ENCODE assay signal across 19 cellular contexts in the genomic region with DNA sequence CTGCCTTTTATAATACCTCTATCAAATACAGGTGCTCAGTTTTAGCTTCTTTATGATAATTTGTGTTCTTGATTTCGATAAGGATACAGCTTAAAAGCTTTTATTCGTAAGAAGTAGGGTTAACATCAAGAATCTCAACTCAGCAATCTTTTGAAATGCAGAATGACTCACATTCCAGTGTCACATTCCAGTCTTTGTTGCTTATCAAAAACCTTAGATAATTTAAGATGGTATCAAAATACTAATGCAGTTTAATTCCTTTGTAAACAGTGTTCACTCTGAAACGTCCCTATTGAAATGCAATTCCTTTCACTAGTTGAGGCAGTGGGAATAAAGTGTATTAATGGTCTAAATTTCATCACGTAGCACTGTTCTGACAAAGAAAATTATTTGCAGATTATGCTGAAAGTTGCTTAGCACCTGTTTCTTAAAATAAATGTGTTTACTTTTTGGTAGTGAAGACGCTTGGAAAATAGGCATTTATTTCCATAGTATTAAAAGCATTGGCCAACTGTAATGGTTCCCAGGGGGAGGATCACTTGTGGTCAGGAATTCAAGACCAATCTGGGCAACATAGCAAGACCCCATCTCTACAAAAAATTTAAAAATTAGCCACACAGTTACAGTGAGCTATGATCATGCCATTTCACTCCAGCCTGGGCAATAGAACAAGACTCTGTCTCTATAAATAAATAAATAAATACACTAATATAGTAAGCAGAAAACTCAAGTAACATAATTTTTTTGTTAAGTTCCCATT. TPM values are rescaled to one million over a fixed set of nuclear protein-coding genes. Genes with fewer than 3 reads are reported as not detected.
DNase-seq lines count a peak whose midpoint lies in the region; ATAC-seq and TF ChIP-seq lines count a peak whose summit lies in the region.
"Had no signal": no experiment of that assay in that cellular context is flagged by ENCODE, and none has a peak within 500 bp of the region (broad histone marks: within the 10 kb centered on the region; RNA-seq: fewer than 3 reads in every experiment).

No MANE protein-coding gene starts in this region.

- TF ChIP-seq EP300 in sigmoid colon (IDR thresholded peaks at IDR 0.05), result no peak

- H3K27ac Mint-ChIP-seq in GM23338 (no peak overlapping the region; the same call in 1 of the 2 replicates), osteocyte (ENCODE audit: unreplicated experiment) (no peak overlapping the region)

- no peaks in the 10 kb centered on the region for H3K79me2 ChIP-seq in GM23338 (replicated peaks; ENCODE audit: insufficient read depth)

- 78 to 79% methylated on average over 5 of the region's 5 CpGs for WGBS in sigmoid colon, 2 donors

- H3K9me3 ChIP-seq in RWPE2 (ENCODE audit: severe bottlenecking) (no peaks in the 10 kb centered on the region), sigmoid colon (no peaks in the 10 kb centered on the region)
- H3K9me3 ChIP-seq: esophagus squamous epithelium, Peyer's patch, psoas muscle had no signal

- peaks cover 34% of the 10 kb centered on the region for H3K4me1 ChIP-seq in GM23338 (ENCODE audit: insufficient read depth)
- H3K4me1 ChIP-seq in RWPE2 (ENCODE audit: insufficient read depth, poor library complexity, severe bottlenecking), result peaks cover 14% of the 10 kb centered on the region
- H3K4me1 ChIP-seq in sigmoid colon, result peaks cover 0 to 30% (median 23%) of the 10 kb centered on the region in 4 donors
- H3K4me1 ChIP-seq: Peyer's patch, psoas muscle had no signal

- H3K27me3 ChIP-seq in GM23338 (ENCODE audit: insufficient read depth), result no peaks in the 10 kb centered on the region
- H3K27me3 ChIP-seq in RWPE2 (ENCODE audit: insufficient read depth, poor library complexity, severe bottlenecking), result no peaks in the 10 kb centered on the region
- H3K27me3 ChIP-seq in sigmoid colon, result no peaks in the 10 kb centered on the region
- H3K27me3 ChIP-seq: esophagus squamous epithelium, Peyer's patch had no signal

- H3K4me1 Mint-ChIP-seq in GM23338, result peaks cover 25% of the 10 kb centered on the region
- peaks cover 46% of the 10 kb centered on the region for H3K4me1 Mint-ChIP-seq in osteocyte (ENCODE audit: unreplicated experiment)

- H3K4me3 ChIP-seq in GM23338, result no peak overlapping the region
- no peak overlapping the region for H3K4me3 ChIP-seq in RWPE2 (ENCODE audit: severe bottlenecking)
- H3K4me3 ChIP-seq in epithelial cell of esophagus (ENCODE audit: low read length), result no peak overlapping the region
- H3K4me3 ChIP-seq in sigmoid colon, result no peak overlapping the region
- H3K4me3 ChIP-seq: esophagus squamous epithelium, Peyer's patch, psoas muscle had no signal

- intact Hi-C loops in sigmoid colon (cut with DNase I), result no loop called here

- H3K36me3 Mint-ChIP-seq in GM23338 (ENCODE audit: low read depth) (peaks cover 8% of the 10 kb centered on the region; the same call in 1 of the 3 replicates), osteocyte (ENCODE audit: unreplicated experiment) (no peaks in the 10 kb centered on the region)
- H3K36me3 Mint-ChIP-seq: naive B cell had no signal

- ATAC-seq in GM23338 (peak; percentile 53), RWPE2 (ENCODE audit: low read depth) (peak; percentile 45; the same call in 2 of the 3 replicates)
- ATAC-seq: left ventricle myocardium superior, psoas muscle had no signal

- H3K27ac ChIP-seq in GM23338 (ENCODE audit: low read depth), result no peak overlapping the region
- H3K27ac ChIP-seq in RWPE2 (ENCODE audit: poor library complexity, severe bottlenecking), result no peak overlapping the region
- H3K27ac ChIP-seq in sigmoid colon, result peak overlapping the region in 3 of 4 donors; percentile 55 to 64 (median 55)
- H3K27ac ChIP-seq: Peyer's patch, psoas muscle, VCaP had no signal

- no peak overlapping the region for H3K4me3 Mint-ChIP-seq in GM23338
- no peak overlapping the region for H3K4me3 Mint-ChIP-seq in osteocyte (ENCODE audit: unreplicated experiment)
- H3K4me3 Mint-ChIP-seq: naive B cell had no signal

- peak overlapping the region; percentile 6; the same call in 1 of the 2 replicates for H3K4me2 ChIP-seq in GM23338

- DNase-seq in GM23338 (ENCODE audit: low spot score), result peak; percentile 68
- DNase-seq in RWPE2 (ENCODE audit: low spot score), result no peak
- DNase-seq in epithelial cell of esophagus (ENCODE audit: low read depth), result peak; percentile 34
- no peak for DNase-seq in sigmoid colon
- DNase-seq in NCI-H82 (lab: John Stamatoyannopoulos, UW), result no peak
- no peak for DNase-seq in osteocyte (ENCODE audit: extremely low spot score, unreplicated experiment)
- DNase-seq in activated gamma-delta T cell (lab: John Stamatoyannopoulos, UW), result no peak
- DNase-seq in pons (ENCODE audit: low spot score), result no peak
- DNase-seq: activated gamma-delta T cell treated with Interleukin-2 at 50 U/mL for 16 hours, C1 segment of cervical spinal cord, esophagus squamous epithelium, hippocampal formation, left ventricle myocardium superior, MM.1S, naive B cell, NCI-H2029 treated with DMSO at 0.1 percent for 48 hours, Peyer's patch, psoas muscle had no signal

- peaks cover 4% of the 10 kb centered on the region for H3K27me3 Mint-ChIP-seq in GM23338 (ENCODE audit: insufficient read depth, low read depth, poor library complexity)
- no peaks in the 10 kb centered on the region for H3K27me3 Mint-ChIP-seq in osteocyte (ENCODE audit: unreplicated experiment)

- no peaks in the 10 kb centered on the region for H3K9me3 Mint-ChIP-seq in GM23338
- H3K9me3 Mint-ChIP-seq in osteocyte (ENCODE audit: unreplicated experiment), result no peaks in the 10 kb centered on the region
- H3K9me3 Mint-ChIP-seq: naive B cell had no signal

- H3K9me2 ChIP-seq in GM23338 (ENCODE audit: insufficient read depth), result no peaks in the 10 kb centered on the region

- H3K36me3 ChIP-seq in GM23338 (ENCODE audit: insufficient read depth), result no peaks in the 10 kb centered on the region
- no peaks in the 10 kb centered on the region for H3K36me3 ChIP-seq in RWPE2 (ENCODE audit: low read depth)
- H3K36me3 ChIP-seq in sigmoid colon, result peaks cover 0 to 9% (median 0%) of the 10 kb centered on the region in 4 donors
- H3K36me3 ChIP-seq: esophagus squamous epithelium, Peyer's patch had no signal

- no peaks in the 10 kb centered on the region for H3F3A ChIP-seq in GM23338 (replicated peaks; ENCODE audit: low read depth)

- H2AFZ ChIP-seq in GM23338, result no peak overlapping the region

- TF ChIP-seq CTCF in GM23338 (conservative IDR thresholded peaks at IDR 0.05; ENCODE audit: low read depth in 2 of 2), result no peak
- TF ChIP-seq CTCF in RWPE2 (IDR thresholded peaks at IDR 0.05; ENCODE audit: poor library complexity, severe bottlenecking), result no peak
- TF ChIP-seq CTCF in epithelial cell of esophagus (IDR thresholded peaks at IDR 0.05; ENCODE audit: insufficient read depth, low read depth, low read length, missing control alignments), result no peak
- TF ChIP-seq CTCF in sigmoid colon (IDR thresholded peaks at IDR 0.05), result no peak
- TF ChIP-seq CTCF in osteocyte (IDR thresholded peaks at IDR 0.05), result no peak

- H4K20me1 ChIP-seq in GM23338 (replicated peaks; ENCODE audit: insufficient read depth), result no peaks in the 10 kb centered on the region

- TF ChIP-seq POLR2A in sigmoid colon (IDR thresholded peaks at IDR 0.05), result no peak

TF ChIP-seq in GM23338, 12 proteins besides CTCF, POLR2A, EP300 and RAD21:
- TF ChIP-seq REST (IDR thresholded peaks at IDR 0.05; ENCODE audit: unreplicated experiment) (no peak), ZNF114 (CRISPR knock-in tag; IDR thresholded peaks at IDR 0.05) (no peak), EZH2 (IDR thresholded peaks at IDR 0.05; ENCODE audit: low read depth, unreplicated experiment) (no peak), EZH2phosphoT487 (IDR thresholded peaks at IDR 0.05; ENCODE audit: unreplicated experiment) (no peak), ZNF331 (CRISPR knock-in tag; IDR thresholded peaks at IDR 0.05; ENCODE audit: low read depth) (no peak), CREB1 (CRISPR knock-in tag; IDR thresholded peaks at IDR 0.05; ENCODE audit: low read depth) (no peak), NANOG (IDR thresholded peaks at IDR 0.05; ENCODE audit: borderline replicate concordance) (no peak), STAT1 (IDR thresholded peaks at IDR 0.05; ENCODE audit: unreplicated experiment) (no peak), POLR2AphosphoS5 (IDR thresholded peaks at IDR 0.05; ENCODE audit: low read depth) (no peak)

RNA-seq across cellular contexts. Expression of gene CNN3, which starts 10.1 kb away (rescaled TPM):
- 220 and 247 TPM in 2 replicates for total RNA-seq in GM23338 (2014; rRNA removed; shearing (Covaris generic))
- polyA plus RNA-seq in GM23338 (2016; fragmentation: Nextera tagmentation; extraction: Ambion mirVana), result 270 and 312 TPM in 2 replicates
- total RNA-seq in sigmoid colon, result 100 to 1,000 TPM; 157 to 247 (median 170) TPM
- 10 to 100 TPM; 58.3 to 96.4 (median 80.2) TPM for polyA plus RNA-seq in sigmoid colon
- total RNA-seq in osteocyte, result 223 and 238 TPM in 2 replicates

Comparison
In these comparisons a context has a peak if more than half of its experiments do, and no peak if none do; other contexts are left out.
1. DNase-seq: peak in GM23338 (single experiment) and epithelial cell of esophagus (single experiment); none in RWPE2 (single experiment), sigmoid colon (single experiment), NCI-H82 (single experiment), osteocyte (single experiment), activated gamma-delta T cell (single experiment) and pons (single experiment).
2. H3K27ac ChIP-seq: peak in sigmoid colon (3 of 4); none in GM23338 (single experiment) and RWPE2 (single experiment).